15 cellular contexts compared by ENCODE assay signal in genomic region chr2:190217616-190218015, GRCh38.
"Had no signal": no experiment of that assay in that cellular context is flagged by ENCODE, and none has a peak within 500 bp of the region (broad histone marks: within the 10 kb centered on the region; RNA-seq: fewer than 3 reads in every experiment).

No MANE protein-coding gene starts in this region.

- H3K9me3 ChIP-seq: esophagus muscularis mucosa, gastroesophageal sphincter, heart left ventricle, left ventricle myocardium inferior, lower lobe of right lung, mucosa of descending colon had no signal

- DNase-seq: effector CD4-positive, alpha-beta T cell; effector memory CD4-positive, alpha-beta T cell; foreskin keratinocyte; hippocampal formation; lower lobe of right lung; mesenchymal stem cell had no signal

- ATAC-seq: foreskin keratinocyte, gastroesophageal sphincter, left cardiac atrium, lower lobe of right lung, mucosa of descending colon had no signal

- H3K4me3 Mint-ChIP-seq: mesothelial cell of epicardium had no signal

- H3K4me3 ChIP-seq: coronary artery, dorsolateral prefrontal cortex, esophagus muscularis mucosa, gastroesophageal sphincter, heart left ventricle, left ventricle myocardium inferior, lower lobe of right lung, mucosa of descending colon had no signal

- H3K27me3 ChIP-seq: dorsolateral prefrontal cortex, esophagus muscularis mucosa, foreskin keratinocyte, gastroesophageal sphincter, heart left ventricle had no signal

- H3K27ac Mint-ChIP-seq: mesothelial cell of epicardium had no signal

- H3K4me1 ChIP-seq: foreskin keratinocyte, lower lobe of right lung had no signal

- H3K27ac ChIP-seq: coronary artery, dorsolateral prefrontal cortex, esophagus muscularis mucosa, foreskin keratinocyte, gastroesophageal sphincter, heart left ventricle, left ventricle myocardium inferior, lower lobe of right lung had no signal
